In genomic region chr5:37839441-37840035, GRCh38 we compare ENCODE assay signal across 9 cellular contexts. TPM values are rescaled to one million over a fixed set of nuclear protein-coding genes. Genes with fewer than 3 reads are reported as not detected.
DNase-seq lines count a peak whose midpoint lies in the region; ATAC-seq and TF ChIP-seq lines count a peak whose summit lies in the region.
"Had no signal": no experiment of that assay in that cellular context is flagged by ENCODE, and none has a peak within 500 bp of the region (broad histone marks: within the 10 kb centered on the region; RNA-seq: fewer than 3 reads in every experiment).

No MANE protein-coding gene starts in this region.

- no peaks in the 10 kb centered on the region for H3K9me3 Mint-ChIP-seq in activated T-cell treated with anti-CD3 and anti-CD28 coated beads, Interleukin-2, amount 50 U/mL, for 24 hours
- no peaks in the 10 kb centered on the region for H3K9me3 Mint-ChIP-seq in osteocyte (ENCODE audit: unreplicated experiment)

- no peak overlapping the region for H3K4me3 Mint-ChIP-seq in activated T-cell treated with anti-CD3 and anti-CD28 coated beads, Interleukin-2, amount 50 U/mL, for 24 hours
- H3K4me3 Mint-ChIP-seq in osteocyte (ENCODE audit: unreplicated experiment): peak overlapping the region; percentile 79

- peak overlapping the region; percentile 47 to 86 for H3K4me3 ChIP-seq in foreskin fibroblast (ENCODE audit: low read depth in 1 of 2, low read length in 2 of 2)

- H3K27me3 Mint-ChIP-seq in activated T-cell treated with anti-CD3 and anti-CD28 coated beads, Interleukin-2, amount 50 U/mL, for 24 hours: peaks cover 81% of the 10 kb centered on the region
- peaks cover 72% of the 10 kb centered on the region for H3K27me3 Mint-ChIP-seq in osteocyte (ENCODE audit: unreplicated experiment)

- ATAC-seq in GM18870 (IDR thresholded peaks at IDR 0.05; ENCODE audit: unreplicated experiment) (no peak), GM19467 (IDR thresholded peaks at IDR 0.05; ENCODE audit: unreplicated experiment) (no peak)

- TF ChIP-seq CTCF in foreskin fibroblast (IDR thresholded peaks at IDR 0.05; ENCODE audit: low read depth, low read length) (no peak), osteocyte (IDR thresholded peaks at IDR 0.05) (no peak)

- peak; percentile 40 for DNase-seq in activated T-cell treated with anti-CD3 and anti-CD28 coated beads, Interleukin-2, amount 50 U/mL, for 24 hours
- DNase-seq in activated T-cell treated with anti-CD3 and anti-CD28 coated beads for 4 hours (no peak), RPMI7951 (ENCODE audit: low read depth) (peak; percentile 66), foreskin fibroblast (peak; percentile 63 to 85), osteocyte (ENCODE audit: extremely low spot score, unreplicated experiment) (no peak), 8988T (no peak)

- peaks cover 34% of the 10 kb centered on the region for H3K4me1 Mint-ChIP-seq in activated T-cell treated with anti-CD3 and anti-CD28 coated beads, Interleukin-2, amount 50 U/mL, for 24 hours (ENCODE audit: low read depth)
- peaks cover 41% of the 10 kb centered on the region for H3K4me1 Mint-ChIP-seq in osteocyte (ENCODE audit: unreplicated experiment)

- no peak overlapping the region for H3K27ac Mint-ChIP-seq in activated T-cell treated with anti-CD3 and anti-CD28 coated beads, Interleukin-2, amount 50 U/mL, for 24 hours
- no peak overlapping the region for H3K27ac Mint-ChIP-seq in osteocyte (ENCODE audit: unreplicated experiment)

- H3K36me3 Mint-ChIP-seq in activated T-cell treated with anti-CD3 and anti-CD28 coated beads, Interleukin-2, amount 50 U/mL, for 24 hours (ENCODE audit: low read depth): no peaks in the 10 kb centered on the region
- H3K36me3 Mint-ChIP-seq in osteocyte (ENCODE audit: unreplicated experiment): no peaks in the 10 kb centered on the region

RNA-seq across cellular contexts. Expression of gene GDNF, which starts 0.3 kb away (rescaled TPM):
- total RNA-seq in RPMI7951 (2014; rRNA removed; shearing (Covaris generic)): 2.2 TPM in 2 replicates
- total RNA-seq in osteocyte: 0.32 and 0.34 TPM in 2 replicates
- total RNA-seq: activated CD8-positive, alpha-beta memory T cell treated with anti-CD3 and anti-CD28 coated beads for 36 hours had no signal

Comparison
In these comparisons a context has a peak if more than half of its experiments do, and no peak if none do; other contexts are left out.
1. DNase-seq: peak in activated T-cell treated with anti-CD3 and anti-CD28 coated beads, Interleukin-2, amount 50 U/mL, for 24 hours (single experiment), RPMI7951 (single experiment) and foreskin fibroblast (2 of 2); none in activated T-cell treated with anti-CD3 and anti-CD28 coated beads for 4 hours (single experiment), osteocyte (single experiment) and 8988T (single experiment).